ENCODE assay signal across 15 cellular contexts in genomic region chrX:10108288-10108687, GRCh38. TPM values are rescaled to one million over a fixed set of nuclear protein-coding genes. Genes with fewer than 3 reads are reported as not detected.
DNase-seq lines count a peak whose midpoint lies in the region; TF ChIP-seq lines count a peak whose summit lies in the region.
"Had no signal": no experiment of that assay in that cellular context is flagged by ENCODE, and none has a peak within 500 bp of the region (broad histone marks: within the 10 kb centered on the region; RNA-seq: fewer than 3 reads in every experiment).

No MANE protein-coding gene starts in this region.

- H4K20me1 ChIP-seq in SK-N-SH (ENCODE audit: insufficient read depth) = no peaks in the 10 kb centered on the region

- H3K9ac ChIP-seq in rectal smooth muscle tissue (ENCODE audit: low read length) (no peak overlapping the region), SK-N-SH (no peak overlapping the region)

- no peaks in the 10 kb centered on the region for H3K27me3 Mint-ChIP-seq in activated CD4-positive, alpha-beta memory T cell treated with anti-CD3 and anti-CD28 coated beads for 36 hours
- H3K27me3 Mint-ChIP-seq in activated CD4-positive, alpha-beta memory T cell treated with anti-CD3 and anti-CD28 coated beads, Interleukin-2, amount 10 ng/mL, durations not matched to agents 7 days and 5 days = no peaks in the 10 kb centered on the region
- peaks cover 2% of the 10 kb centered on the region for H3K27me3 Mint-ChIP-seq in IgD-negative memory B cell
- H3K27me3 Mint-ChIP-seq in activated naive CD8-positive, alpha-beta T cell = no peaks in the 10 kb centered on the region

- H3F3A ChIP-seq in SK-N-SH (replicated peaks; ENCODE audit: insufficient read depth) = no peaks in the 10 kb centered on the region

- H3K9me2 ChIP-seq in SK-N-SH = no peaks in the 10 kb centered on the region

- H3K4me1 Mint-ChIP-seq in activated CD4-positive, alpha-beta memory T cell treated with anti-CD3 and anti-CD28 coated beads for 36 hours (ENCODE audit: low read depth) = peaks cover 66% of the 10 kb centered on the region
- H3K4me1 Mint-ChIP-seq in activated CD4-positive, alpha-beta memory T cell treated with anti-CD3 and anti-CD28 coated beads, Interleukin-2, amount 10 ng/mL, durations not matched to agents 7 days and 5 days = peaks cover 70% of the 10 kb centered on the region
- peaks cover 45 to 66% (median 64%) of the 10 kb centered on the region in 3 donors for H3K4me1 Mint-ChIP-seq in IgD-negative memory B cell
- H3K4me1 Mint-ChIP-seq in activated naive CD8-positive, alpha-beta T cell (ENCODE audit: low read depth) = peaks cover 70% of the 10 kb centered on the region

- H3K36me3 ChIP-seq in rectal smooth muscle tissue (ENCODE audit: control insufficient read depth, insufficient read depth, low read length) (no peaks in the 10 kb centered on the region), SK-N-SH (replicated peaks in 1 of 2; ENCODE audit: control insufficient read depth in 1 of 2, insufficient read depth in 2 of 2, low read length in 1 of 2) (no peaks in the 10 kb centered on the region)
- H3K36me3 ChIP-seq: thyroid gland had no signal

- TF ChIP-seq CTCF in coronary artery (IDR thresholded peaks at IDR 0.05) (no peak), SK-N-SH (IDR thresholded peaks at IDR 0.05) (no peak)

- H3K4me3 ChIP-seq in rectal smooth muscle tissue (ENCODE audit: low read length) (no peak overlapping the region), coronary artery (no peak overlapping the region), SK-N-SH (ENCODE audit: low read depth in 2 of 2, low read length in 1 of 2) (no peak overlapping the region)
- H3K4me3 ChIP-seq: skin epidermis, thyroid gland had no signal

- peak overlapping the region; percentile 67 for H3K27ac Mint-ChIP-seq in activated CD4-positive, alpha-beta memory T cell treated with anti-CD3 and anti-CD28 coated beads for 36 hours
- no peak overlapping the region for H3K27ac Mint-ChIP-seq in activated CD4-positive, alpha-beta memory T cell treated with anti-CD3 and anti-CD28 coated beads, Interleukin-2, amount 10 ng/mL, durations not matched to agents 7 days and 5 days
- peak overlapping the region; percentile 12 to 56 (median 54) for H3K27ac Mint-ChIP-seq in IgD-negative memory B cell
- H3K27ac Mint-ChIP-seq in activated naive CD8-positive, alpha-beta T cell = peak overlapping the region; percentile 94

- CTCF ChIA-PET in activated CD4-positive, alpha-beta memory T cell treated with anti-CD3 and anti-CD28 coated beads for 36 hours (lab: Charles Lee) = no interaction called here
- CTCF ChIA-PET in activated CD4-positive, alpha-beta memory T cell treated with anti-CD3 and anti-CD28 coated beads, Interleukin-2, amount 10 ng/mL, durations not matched to agents 7 days and 5 days (lab: Charles Lee) = no interaction called here
- CTCF ChIA-PET in SK-N-SH (lab: Yijun Ruan, JAX) = interaction anchor here (6.9 kb wide), 1 partner anchor 12 kb away, joined by 45 read pairs; no protein-coding TSS in a partner anchor

- H3K4me2 ChIP-seq in SK-N-SH = no peak overlapping the region

- peaks cover 1% of the 10 kb centered on the region for H3K36me3 Mint-ChIP-seq in activated CD4-positive, alpha-beta memory T cell treated with anti-CD3 and anti-CD28 coated beads for 36 hours
- H3K36me3 Mint-ChIP-seq in activated CD4-positive, alpha-beta memory T cell treated with anti-CD3 and anti-CD28 coated beads, Interleukin-2, amount 10 ng/mL, durations not matched to agents 7 days and 5 days (ENCODE audit: low read depth) = peaks cover 25% of the 10 kb centered on the region
- H3K36me3 Mint-ChIP-seq in IgD-negative memory B cell = no peaks in the 10 kb centered on the region
- H3K36me3 Mint-ChIP-seq in activated naive CD8-positive, alpha-beta T cell = peaks cover 9% of the 10 kb centered on the region

- no peaks in the 10 kb centered on the region for H3K9me3 ChIP-seq in SK-N-SH
- H3K9me3 ChIP-seq: thyroid gland had no signal

- TF ChIP-seq EP300 in SK-N-SH (IDR thresholded peaks at IDR 0.05; ENCODE audit: borderline replicate concordance in 1 of 2, low read depth in 1 of 2, low read length in 1 of 2) = no peak

- no peaks in the 10 kb centered on the region for H3K27me3 ChIP-seq in rectal smooth muscle tissue (ENCODE audit: control insufficient read depth, insufficient read depth, low read length)
- no peaks in the 10 kb centered on the region; the same call in 1 of the 2 replicates for H3K27me3 ChIP-seq in SK-N-SH (ENCODE audit: insufficient read depth)
- H3K27me3 ChIP-seq: thyroid gland had no signal

- H3K79me2 ChIP-seq in SK-N-SH (ENCODE audit: insufficient read depth) = no peaks in the 10 kb centered on the region

- peak; percentile 23 for DNase-seq in activated CD4-positive, alpha-beta memory T cell treated with anti-CD3 and anti-CD28 coated beads for 36 hours
- DNase-seq in activated CD4-positive, alpha-beta memory T cell treated with anti-CD3 and anti-CD28 coated beads, Interleukin-2, amount 10 ng/mL, durations not matched to agents 7 days and 5 days = no peak
- no peak for DNase-seq in coronary artery (ENCODE audit: low spot score)
- no peak for DNase-seq in activated gamma-delta T cell treated with Interleukin-2 at 50 U/mL for 16 hours
- DNase-seq in SK-N-SH = no peak
- DNase-seq: mesendoderm, NCI-H2029 treated with DMSO at 0.1 percent for 48 hours, nucleus accumbens, SIG-M5, thyroid gland had no signal

- TF ChIP-seq RAD21 in SK-N-SH (IDR thresholded peaks at IDR 0.05; ENCODE audit: low read length) = no peak

- POLR2A ChIA-PET in activated CD4-positive, alpha-beta memory T cell treated with anti-CD3 and anti-CD28 coated beads for 36 hours (lab: Charles Lee) = no interaction called here
- POLR2A ChIA-PET in activated CD4-positive, alpha-beta memory T cell treated with anti-CD3 and anti-CD28 coated beads, Interleukin-2, amount 10 ng/mL, durations not matched to agents 7 days and 5 days (lab: Charles Lee) = no interaction called here
- POLR2A ChIA-PET in SK-N-SH (lab: Yijun Ruan, JAX) = no interaction called here

- no peak overlapping the region for H3K4me3 Mint-ChIP-seq in activated CD4-positive, alpha-beta memory T cell treated with anti-CD3 and anti-CD28 coated beads for 36 hours
- H3K4me3 Mint-ChIP-seq in activated CD4-positive, alpha-beta memory T cell treated with anti-CD3 and anti-CD28 coated beads, Interleukin-2, amount 10 ng/mL, durations not matched to agents 7 days and 5 days = no peak overlapping the region
- peak overlapping the region in 2 of 4 donors; percentile 28 to 68 for H3K4me3 Mint-ChIP-seq in IgD-negative memory B cell
- H3K4me3 Mint-ChIP-seq in activated naive CD8-positive, alpha-beta T cell = peak overlapping the region; percentile 32

- WGBS in SK-N-SH (ENCODE audit: low lambda C conversion rate) = 59% methylated on average over 9 of the region's 9 CpGs

- no peak overlapping the region for H2AFZ ChIP-seq in SK-N-SH (ENCODE audit: low read depth)

- H3K27ac ChIP-seq in rectal smooth muscle tissue (ENCODE audit: low read depth, low read length) (peak overlapping the region; percentile 11), coronary artery (peak overlapping the region in 1 of 2 donors; percentile 38), SK-N-SH (ENCODE audit: low read depth in 2 of 2, low read length in 1 of 2) (no peak overlapping the region)
- H3K27ac ChIP-seq: HL-60 had no signal

- no peaks in the 10 kb centered on the region for H3K9me3 Mint-ChIP-seq in activated CD4-positive, alpha-beta memory T cell treated with anti-CD3 and anti-CD28 coated beads for 36 hours
- H3K9me3 Mint-ChIP-seq in activated CD4-positive, alpha-beta memory T cell treated with anti-CD3 and anti-CD28 coated beads, Interleukin-2, amount 10 ng/mL, durations not matched to agents 7 days and 5 days = no peaks in the 10 kb centered on the region
- H3K9me3 Mint-ChIP-seq in IgD-negative memory B cell = no peaks in the 10 kb centered on the region
- no peaks in the 10 kb centered on the region for H3K9me3 Mint-ChIP-seq in activated naive CD8-positive, alpha-beta T cell (ENCODE audit: low read depth)

- H3K4me1 ChIP-seq in rectal smooth muscle tissue (ENCODE audit: control insufficient read depth, insufficient read depth, low read length) = no peaks in the 10 kb centered on the region
- peaks cover 0 to 3% of the 10 kb centered on the region in 2 experiments; a peak in 1 of 4 replicates for H3K4me1 ChIP-seq in SK-N-SH (ENCODE audit: control insufficient read depth in 1 of 2, insufficient read depth in 2 of 2, low read depth in 1 of 2, low read length in 1 of 2)

- intact Hi-C loops in activated CD4-positive, alpha-beta memory T cell treated with anti-CD3 and anti-CD28 coated beads for 36 hours (cut with micrococcal nuclease) = no loop called here

TF ChIP-seq in SK-N-SH, 30 proteins besides CTCF, POLR2A, EP300 and RAD21:
- TF ChIP-seq IRF3 (IDR thresholded peaks at IDR 0.05; ENCODE audit: low read depth, low read length) (no peak), RCOR1 (IDR thresholded peaks at IDR 0.05; ENCODE audit: low read length) (no peak)

RNA-seq across cellular contexts. Expression of gene CLCN4, which starts 48.5 kb away (rescaled TPM):
- total RNA-seq in activated CD4-positive, alpha-beta memory T cell treated with anti-CD3 and anti-CD28 coated beads for 36 hours = not detected
- total RNA-seq in activated CD4-positive, alpha-beta memory T cell treated with anti-CD3 and anti-CD28 coated beads, Interleukin-2, amount 10 ng/mL, durations not matched to agents 7 days and 5 days = not detected
- polyA plus RNA-seq in IgD-negative memory B cell (5.1 TPM), SK-N-SH (2012; rRNA removed) (1.1 and 1.5 TPM in 2 replicates)
- polyA plus RNA-seq in SK-N-SH (2012; cell fraction: cytosol; rRNA removed) = 0.76 and 1.2 TPM in 2 replicates
- 1.2 and 1.4 TPM in 2 replicates for polyA plus RNA-seq in SK-N-SH (2012; cell fraction: nucleus; rRNA removed)
